ENCODE assay signal across 8 cellular contexts in the genomic region with DNA sequence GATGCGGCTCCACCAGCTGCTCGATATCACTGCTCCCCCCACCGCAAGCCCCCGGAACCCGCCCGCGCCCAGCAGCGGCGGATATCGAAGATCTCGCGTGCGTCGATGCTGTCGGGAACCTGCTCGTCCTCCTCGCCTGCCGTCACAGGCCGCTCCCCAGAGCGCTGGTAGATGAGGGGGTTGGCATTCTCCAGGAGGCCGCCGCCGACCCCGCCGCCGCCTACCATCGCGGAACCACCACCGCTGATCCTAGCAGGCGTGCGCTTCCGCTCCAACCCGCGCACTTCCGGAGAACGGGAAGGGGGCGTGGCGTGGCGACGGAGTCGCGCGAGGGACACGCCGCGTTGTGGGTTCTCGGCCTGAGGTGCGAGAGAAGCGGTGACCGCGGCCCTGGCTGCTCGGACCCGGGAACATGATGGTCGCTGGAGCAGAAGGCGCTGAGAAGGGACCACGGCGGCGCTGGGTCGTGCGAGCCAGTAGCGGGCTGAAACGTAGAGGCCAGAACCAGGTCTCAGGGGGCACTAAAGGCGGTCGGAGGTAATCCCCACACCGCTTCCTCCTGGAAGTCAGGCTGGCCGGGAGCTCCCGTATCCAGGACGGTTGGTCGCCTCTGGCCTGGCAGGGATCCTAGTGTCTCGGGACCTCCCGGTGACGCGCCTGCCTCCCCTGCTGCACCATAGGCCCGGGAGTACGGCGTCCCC. TPM values are rescaled to one million over a fixed set of nuclear protein-coding genes. Genes with fewer than 3 reads are reported as not detected.
DNase-seq lines count a peak whose midpoint lies in the region; ATAC-seq and TF ChIP-seq lines count a peak whose summit lies in the region.

A gene (minus strand): TSS at position 265 of the 701 bp plus-strand sequence. CDS start 38 bp downstream, at position 227.

- in situ Hi-C loops in KBM-7 (cut with MboI; ENCODE audit: low pct_unique_long_range_greater_than_20kb, low sequenced_read_pairs): no loop called here

- peak; percentile 91 for DNase-seq in DMS53 (lab: John Stamatoyannopoulos, UW)
- peak; percentile 87 for DNase-seq in KBM-7
- peak; percentile 82 for DNase-seq in RWPE1 (ENCODE audit: low spot score)
- peak; percentile 87 for DNase-seq in activated T-helper 2 cell treated with anti-CD3 and anti-CD28 coated beads, Interferon-gamma antibody, Interleukin-2, Interleukin-4, amounts not matched to agents 10 μg/mL and 5 μg/mL and 100 μg/mL, durations not matched to agents 14 hours and 24 hours and 36 hours (ENCODE audit: low spot score)
- DNase-seq in fibroblast of mammary gland (ENCODE audit: low read depth): peak; percentile 78
- peak; percentile 86 for DNase-seq in natural killer cell
- DNase-seq in stimulated activated naive CD4-positive, alpha-beta T cell (lab: John Stamatoyannopoulos, UW): peak; percentile 80 to 92 (median 84)

- H3K9me3 Mint-ChIP-seq in activated T-helper 2 cell treated with anti-CD3 and anti-CD28 coated beads, Interferon-gamma antibody, Interleukin-2, Interleukin-4, amounts not matched to agents 10 μg/mL and 5 μg/mL and 100 μg/mL, durations not matched to agents 14 hours and 24 hours and 36 hours: no peaks in the 10 kb centered on the region
- no peaks in the 10 kb centered on the region for H3K9me3 Mint-ChIP-seq in natural killer cell

- peak; percentile 56 for ATAC-seq in GM21717 (IDR thresholded peaks at IDR 0.05; ENCODE audit: unreplicated experiment)
- ATAC-seq in natural killer cell: peak; percentile 85 to 91 (median 87)

- POLR2A ChIA-PET in RWPE1 (lab: Yijun Ruan, JAX; ENCODE audit: low non-redundant PET): no interaction called here

- H3K36me3 Mint-ChIP-seq in activated T-helper 2 cell treated with anti-CD3 and anti-CD28 coated beads, Interferon-gamma antibody, Interleukin-2, Interleukin-4, amounts not matched to agents 10 μg/mL and 5 μg/mL and 100 μg/mL, durations not matched to agents 14 hours and 24 hours and 36 hours (ENCODE audit: low read depth): peaks cover 49% of the 10 kb centered on the region
- no peaks in the 10 kb centered on the region for H3K36me3 Mint-ChIP-seq in natural killer cell

- peak within 1 kb of the TSS; percentile 94 for H3K27ac Mint-ChIP-seq in activated T-helper 2 cell treated with anti-CD3 and anti-CD28 coated beads, Interferon-gamma antibody, Interleukin-2, Interleukin-4, amounts not matched to agents 10 μg/mL and 5 μg/mL and 100 μg/mL, durations not matched to agents 14 hours and 24 hours and 36 hours
- H3K27ac Mint-ChIP-seq in natural killer cell: peak within 1 kb of the TSS; percentile 96 to 98

- H3K4me3 Mint-ChIP-seq in activated T-helper 2 cell treated with anti-CD3 and anti-CD28 coated beads, Interferon-gamma antibody, Interleukin-2, Interleukin-4, amounts not matched to agents 10 μg/mL and 5 μg/mL and 100 μg/mL, durations not matched to agents 14 hours and 24 hours and 36 hours (ENCODE audit: low read depth): peak within 1 kb of the TSS; percentile 94
- peak within 1 kb of the TSS; percentile 99 for H3K4me3 Mint-ChIP-seq in natural killer cell

- TF ChIP-seq CTCF in RWPE1 (conservative IDR thresholded peaks at IDR 0.05; ENCODE audit: low read depth): no peak
- no peak for TF ChIP-seq CTCF in fibroblast of mammary gland (conservative IDR thresholded peaks at IDR 0.05; ENCODE audit: control insufficient read depth, insufficient read depth, low read depth, low read length)
- TF ChIP-seq CTCF in natural killer cell (IDR thresholded peaks at IDR 0.05): no peak

- H3K27me3 Mint-ChIP-seq in activated T-helper 2 cell treated with anti-CD3 and anti-CD28 coated beads, Interferon-gamma antibody, Interleukin-2, Interleukin-4, amounts not matched to agents 10 μg/mL and 5 μg/mL and 100 μg/mL, durations not matched to agents 14 hours and 24 hours and 36 hours (ENCODE audit: low read depth): no peaks in the 10 kb centered on the region
- no peaks in the 10 kb centered on the region for H3K27me3 Mint-ChIP-seq in natural killer cell (ENCODE audit: low read depth in 2 of 2)

- peak within 1 kb of the TSS; percentile 96 for H3K4me3 ChIP-seq in fibroblast of mammary gland (ENCODE audit: control insufficient read depth, low read depth, low read length)

- CTCF ChIA-PET in RWPE1 (lab: Yijun Ruan, JAX): interaction anchor here (0.7 to 1.8 kb wide), 3 partner anchors 8 to 559 kb away, joined by 3 to 8 read pairs (median 5); no protein-coding TSS in a partner anchor

- H3K4me1 Mint-ChIP-seq in activated T-helper 2 cell treated with anti-CD3 and anti-CD28 coated beads, Interferon-gamma antibody, Interleukin-2, Interleukin-4, amounts not matched to agents 10 μg/mL and 5 μg/mL and 100 μg/mL, durations not matched to agents 14 hours and 24 hours and 36 hours (ENCODE audit: low read depth): peaks cover 48% of the 10 kb centered on the region
- H3K4me1 Mint-ChIP-seq in natural killer cell: peaks cover 44 to 60% of the 10 kb centered on the region in 2 donors

- H3K27ac ChIP-seq in RWPE1: peak within 1 kb of the TSS; percentile 94

- intact Hi-C loops in activated T-helper 2 cell treated with anti-CD3 and anti-CD28 coated beads, Interferon-gamma antibody, Interleukin-2, Interleukin-4, amounts not matched to agents 10 μg/mL and 5 μg/mL and 100 μg/mL, durations not matched to agents 14 hours and 24 hours and 36 hours (cut with micrococcal nuclease): no loop called here
- intact Hi-C loops in natural killer cell (cut with micrococcal nuclease): no loop called here

RNA-seq across cellular contexts. Expression of the gene that starts here (rescaled TPM):
- total RNA-seq in activated T-helper 2 cell treated with anti-CD3 and anti-CD28 coated beads, Interferon-gamma antibody, Interleukin-2, Interleukin-4, amounts not matched to agents 10 μg/mL and 5 μg/mL and 100 μg/mL, durations not matched to agents 14 hours and 24 hours and 36 hours: 161 and 165 TPM in 2 replicates
- 10 to 100 TPM; 57.2 to 62.8 (median 60.0) TPM for total RNA-seq in natural killer cell

Comparison
In these comparisons a context has a peak if more than half of its experiments do, and no peak if none do; other contexts are left out.
1. Peak in every context shown above with its lines: DNase-seq, ATAC-seq, H3K4me3 ChIP-seq and H3K27ac ChIP-seq.